In genomic region chr14:89660183-89660582, GRCh38 we compare ENCODE assay signal across 17 cellular contexts.
DNase-seq lines count a peak whose midpoint lies in the region; ATAC-seq and TF ChIP-seq lines count a peak whose summit lies in the region.
"Had no signal": no experiment of that assay in that cellular context is flagged by ENCODE, and none has a peak within 500 bp of the region (broad histone marks: within the 10 kb centered on the region; RNA-seq: fewer than 3 reads in every experiment).

No MANE protein-coding gene starts in this region.

- H3K36me3 ChIP-seq in ACC112 (ENCODE audit: insufficient read depth, low read length) = no peaks in the 10 kb centered on the region
- H3K36me3 ChIP-seq in left lung = no peaks in the 10 kb centered on the region

- peaks cover 10% of the 10 kb centered on the region for H3K9me3 Mint-ChIP-seq in natural killer cell treated with Interleukin-12 subunit alpha and Interleukin-12 subunit beta and Interleukin-15 and Interleukin-18, amount 100 ng/mL, for 72 hours
- H3K9me3 Mint-ChIP-seq: activated B cell treated with CpG ODN at 0.5 μM for 24 hours had no signal

- H3K27ac ChIP-seq in ACC112 (ENCODE audit: low read depth, low read length) = no peak overlapping the region
- no peak overlapping the region for H3K27ac ChIP-seq in left lung
- H3K27ac ChIP-seq: KMS-11 had no signal

- H3K79me2 ChIP-seq in ACC112 (ENCODE audit: control insufficient read depth, insufficient read depth, low read length, unreplicated experiment) = no peaks in the 10 kb centered on the region

- peaks cover 14 to 21% of the 10 kb centered on the region in 2 donors for H3K4me1 Mint-ChIP-seq in natural killer cell treated with Interleukin-12 subunit alpha and Interleukin-12 subunit beta and Interleukin-15 and Interleukin-18, amount 100 ng/mL, for 72 hours (ENCODE audit: low read depth in 2 of 2)
- H3K4me1 Mint-ChIP-seq: activated B cell treated with CpG ODN at 0.5 μM for 24 hours had no signal

- H3K36me3 Mint-ChIP-seq in natural killer cell treated with Interleukin-12 subunit alpha and Interleukin-12 subunit beta and Interleukin-15 and Interleukin-18, amount 100 ng/mL, for 72 hours = peaks cover 9% of the 10 kb centered on the region

- peak; percentile 25 for ATAC-seq in left lung
- no peak for ATAC-seq in natural killer cell treated with Interleukin-12 subunit alpha and Interleukin-12 subunit beta and Interleukin-15 and Interleukin-18, amount 100 ng/mL, for 72 hours
- no peak for ATAC-seq in GM19452 (IDR thresholded peaks at IDR 0.05; ENCODE audit: unreplicated experiment)
- no peak for ATAC-seq in GM18511 (IDR thresholded peaks at IDR 0.05; ENCODE audit: unreplicated experiment)

- intact Hi-C loops in left lung (cut with DNase I) = no loop called here

- H3K27me3 ChIP-seq in ACC112 (ENCODE audit: insufficient read depth, low read length) (no peaks in the 10 kb centered on the region), left lung (no peaks in the 10 kb centered on the region)

- H3K4me3 ChIP-seq in ACC112 (ENCODE audit: low read depth, low read length) = peak overlapping the region; percentile 54; the same call in 1 of the 2 replicates
- no peak overlapping the region for H3K4me3 ChIP-seq in fibroblast of mammary gland (ENCODE audit: control insufficient read depth, low read depth, low read length)
- H3K4me3 ChIP-seq in left lung = no peak overlapping the region

- no peak overlapping the region for H3K27ac Mint-ChIP-seq in natural killer cell treated with Interleukin-12 subunit alpha and Interleukin-12 subunit beta and Interleukin-15 and Interleukin-18, amount 100 ng/mL, for 72 hours
- H3K27ac Mint-ChIP-seq: activated B cell treated with CpG ODN at 0.5 μM for 24 hours had no signal

- TF ChIP-seq CTCF in fibroblast of mammary gland (conservative IDR thresholded peaks at IDR 0.05; ENCODE audit: control insufficient read depth, insufficient read depth, low read depth, low read length) (no peak), left lung (IDR thresholded peaks at IDR 0.05) (no peak)

- H3K27me3 Mint-ChIP-seq in natural killer cell treated with Interleukin-12 subunit alpha and Interleukin-12 subunit beta and Interleukin-15 and Interleukin-18, amount 100 ng/mL, for 72 hours = no peaks in the 10 kb centered on the region
- H3K27me3 Mint-ChIP-seq: activated B cell treated with CpG ODN at 0.5 μM for 24 hours had no signal

- H3K9me3 ChIP-seq in left lung = peaks cover 0 to 5% of the 10 kb centered on the region in 2 donors

- H2AFZ ChIP-seq in ACC112 (ENCODE audit: low read length, unreplicated experiment) = peak overlapping the region; percentile 85

- H3K4me3 Mint-ChIP-seq in natural killer cell treated with Interleukin-12 subunit alpha and Interleukin-12 subunit beta and Interleukin-15 and Interleukin-18, amount 100 ng/mL, for 72 hours = no peak overlapping the region
- H3K4me3 Mint-ChIP-seq: activated B cell treated with CpG ODN at 0.5 μM for 24 hours had no signal

- H3K4me1 ChIP-seq in ACC112 (ENCODE audit: control insufficient read depth, insufficient read depth, low read length, unreplicated experiment) = peaks cover 12% of the 10 kb centered on the region
- no peaks in the 10 kb centered on the region for H3K4me1 ChIP-seq in left lung

- DNase-seq in NCI-H1694 treated with DMSO at 0.1 percent for 48 hours (lab: John Stamatoyannopoulos, UW) (peak; percentile 87), fibroblast of mammary gland (ENCODE audit: low read depth) (peak; percentile 86), left lung (no peak), NCI-H748 treated with DMSO at 0.1 percent for 48 hours (lab: John Stamatoyannopoulos, UW) (no peak)
- DNase-seq in natural killer cell treated with Interleukin-12 subunit alpha and Interleukin-12 subunit beta and Interleukin-15 and Interleukin-18, amount 100 ng/mL, for 72 hours (ENCODE audit: low spot score) = no peak
- DNase-seq: activated B cell treated with CpG ODN at 0.5 μM for 24 hours; activated CD8-positive, alpha-beta memory T cell treated with anti-CD3 and anti-CD28 coated beads, Interleukin-2, amount 50 U/mL, for 4 hours; activated naive CD4-positive, alpha-beta T cell treated with anti-CD3 and anti-CD28 coated beads, Interleukin-2, amount 50 U/mL, for 16 hours; cerebellar nuclear complex; glutamatergic neuron; mammary epithelial cell; NCI-H2029; SW 1271 had no signal

Comparison
In these comparisons a context has a peak if more than half of its experiments do, and no peak if none do; other contexts are left out.
1. DNase-seq: peak in NCI-H1694 treated with DMSO at 0.1 percent for 48 hours (single experiment) and fibroblast of mammary gland (single experiment); none in left lung (0 of 2), natural killer cell treated with Interleukin-12 subunit alpha and Interleukin-12 subunit beta and Interleukin-15 and Interleukin-18, amount 100 ng/mL, for 72 hours (single experiment) and NCI-H748 treated with DMSO at 0.1 percent for 48 hours (single experiment).